Comparison of ENCODE assay signal across 8 cellular contexts in the genomic region with DNA sequence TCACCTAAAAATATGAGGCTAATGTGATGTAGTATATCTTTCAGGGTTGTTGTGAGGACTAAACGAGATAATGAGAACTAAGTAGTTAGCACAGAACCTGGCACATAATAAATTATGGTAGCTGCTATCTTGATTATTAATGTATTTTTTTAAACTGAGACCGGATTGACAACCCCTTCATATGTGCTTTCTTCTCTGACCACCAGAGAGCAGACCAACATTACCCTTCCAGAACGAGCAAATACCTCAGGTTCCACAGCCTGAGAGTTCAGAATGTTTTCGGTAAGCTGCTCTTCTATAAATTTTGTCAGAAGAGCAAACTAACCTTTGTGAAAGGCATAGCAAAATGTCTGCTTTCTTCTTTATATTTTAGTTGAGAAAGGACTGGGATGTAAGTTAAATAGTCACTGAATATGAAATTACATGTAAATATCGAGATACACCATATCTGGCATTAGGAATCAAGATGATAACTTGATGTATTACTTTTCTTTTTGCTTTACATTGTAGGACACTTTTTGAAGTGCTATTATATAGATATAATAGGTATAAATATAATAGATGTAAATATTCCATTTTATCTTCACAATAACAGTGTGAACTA. TPM values are rescaled to one million over a fixed set of nuclear protein-coding genes. Genes with fewer than 3 reads are reported as not detected.
DNase-seq lines count a peak whose midpoint lies in the region; ATAC-seq, FAIRE-seq and TF ChIP-seq lines count a peak whose summit lies in the region.

No MANE protein-coding gene starts in this region.

- 5% methylated on average over 5 of the region's 5 CpGs for WGBS in K562 (ENCODE audit: insufficient coverage, low coverage, missing lambda C conversion rate)

- H3K27me3 ChIP-seq in K562 (ENCODE audit: control insufficient read depth in 2 of 2, insufficient read depth in 2 of 2, low read length in 2 of 2): peaks cover 0 to 5% of the 10 kb centered on the region in 2 experiments; a peak in 1 of 5 replicates

- H3K9me3 ChIP-seq in K562 (replicated peaks; ENCODE audit: control insufficient read depth, insufficient read depth, low read depth, low read length): no peaks in the 10 kb centered on the region

- H3K79me2 ChIP-seq in K562 (ENCODE audit: control insufficient read depth, insufficient read depth, low read length): no peaks in the 10 kb centered on the region

- TF ChIP-seq EP300 in K562 (IDR thresholded peaks at IDR 0.05; ENCODE audit: low read length): no peak

- H3K27ac ChIP-seq in K562 (ENCODE audit: extremely low read depth, low read depth, low read length): no peak overlapping the region

- POLR2A ChIA-PET in activated CD4-positive, alpha-beta T cell treated with anti-CD3 and anti-CD28 coated beads for 36 hours (lab: Charles Lee): no interaction called here
- POLR2A ChIA-PET in K562 (lab: Yijun Ruan, JAX): interaction anchor here (1.1 to 4.6 kb wide), 4 partner anchors 12 to 56 kb away, joined by 3 to 30 read pairs (median 4); partner anchors contain the start of gene BPGM

- peak; percentile 63 for ATAC-seq in activated CD4-positive, alpha-beta T cell treated with anti-CD3 and anti-CD28 coated beads for 36 hours
- ATAC-seq in K562 (peak; percentile 94), left colon (peak; percentile 61), HG03439 (IDR thresholded peaks at IDR 0.05; ENCODE audit: unreplicated experiment) (no peak)

- H4K20me1 ChIP-seq in K562 (replicated peaks; ENCODE audit: control insufficient read depth, insufficient read depth, low read length): no peaks in the 10 kb centered on the region

- H3K27ac Mint-ChIP-seq in activated CD4-positive, alpha-beta T cell treated with anti-CD3 and anti-CD28 coated beads for 36 hours: no peak overlapping the region

- H3K36me3 Mint-ChIP-seq in activated CD4-positive, alpha-beta T cell treated with anti-CD3 and anti-CD28 coated beads for 36 hours (ENCODE audit: low read depth): no peaks in the 10 kb centered on the region

- in situ Hi-C loops in K562 (cut with MboI): no loop called here

- no peak for TF ChIP-seq POLR2A in K562 (conservative IDR thresholded peaks at IDR 0.05)

- H3K4me1 ChIP-seq in K562 (replicated peaks in 1 of 2; ENCODE audit: control insufficient read depth in 2 of 2, insufficient read depth in 2 of 2, low read length in 2 of 2): peaks cover 0 to 6% of the 10 kb centered on the region in 2 experiments; a peak in 2 of 5 replicates

- H3K27me3 Mint-ChIP-seq in activated CD4-positive, alpha-beta T cell treated with anti-CD3 and anti-CD28 coated beads for 36 hours: peaks cover 7% of the 10 kb centered on the region

- no peak overlapping the region for H3K4me3 Mint-ChIP-seq in activated CD4-positive, alpha-beta T cell treated with anti-CD3 and anti-CD28 coated beads for 36 hours

- TF ChIP-seq CTCF in K562 (IDR thresholded peaks at IDR 0.05 in 2 of 3, conservative IDR thresholded peaks at IDR 0.05 in 1 of 3; ENCODE audit: insufficient read depth in 2 of 3, low read depth in 1 of 3, low read length in 3 of 3): peak; percentile 84 to 97 (median 88)

- no peak overlapping the region for H2AFZ ChIP-seq in K562 (ENCODE audit: low read depth, low read length)

- H3K36me3 ChIP-seq in K562 (ENCODE audit: control insufficient read depth, insufficient read depth, low read length): no peaks in the 10 kb centered on the region

- BruUV-seq in K562 (replicated peaks; lab: Mats Ljungman, UMichigan): no TSS peak

- H3K4me3 ChIP-seq in K562: no peak overlapping the region

- intact Hi-C loops in activated CD4-positive, alpha-beta T cell treated with anti-CD3 and anti-CD28 coated beads for 36 hours (cut with DNase I, micrococcal nuclease): loop anchor here (1.0 to 5.0 kb wide), 5 partner anchors 68 to 538 kb away; partner anchors contain the start of gene CYREN (in 1 of the 2)
- intact Hi-C loops in K562 (cut with micrococcal nuclease): loop anchor here (1.0 to 5.0 kb wide), 7 partner anchors 33 to 539 kb away; partner anchors contain the start of gene CYREN
- intact Hi-C loops in left colon (cut with DNase I, micrococcal nuclease): no loop called here

- CTCF ChIA-PET in activated CD4-positive, alpha-beta T cell treated with anti-CD3 and anti-CD28 coated beads for 36 hours (lab: Charles Lee): interaction anchor here (0.6 to 7.8 kb wide), 27 partner anchors 9 to 353 kb away, joined by 3 to 67 read pairs (median 4); partner anchors contain the start of genes AGBL3 and BPGM
- CTCF ChIA-PET in K562 (lab: Yijun Ruan, JAX; ENCODE audit: low intra/inter-chr PET ratio): interaction anchor here (0.9 to 4.6 kb wide), 11 partner anchors 54 to 538 kb away, joined by 3 to 35 read pairs (median 3); no protein-coding TSS in a partner anchor

- H3K4me1 Mint-ChIP-seq in activated CD4-positive, alpha-beta T cell treated with anti-CD3 and anti-CD28 coated beads for 36 hours: peaks cover 30% of the 10 kb centered on the region

- no peaks in the 10 kb centered on the region for H3K9me1 ChIP-seq in K562 (ENCODE audit: control insufficient read depth, insufficient read depth, low read length)

- no peak overlapping the region for H3K4me2 ChIP-seq in K562 (ENCODE audit: insufficient read depth, low read length)

- TF ChIP-seq RAD21 in K562 (CRISPR knock-in tag; conservative IDR thresholded peaks at IDR 0.05 in 1 of 2, IDR thresholded peaks at IDR 0.05 in 1 of 2): peak; percentile 95 to 98

- peak; percentile 49 for DNase-seq in activated CD4-positive, alpha-beta T cell treated with anti-CD3 and anti-CD28 coated beads for 36 hours
- no peak for DNase-seq in activated CD4-positive, alpha-beta T cell treated with anti-CD3 and anti-CD28 coated beads for 1 hour
- DNase-seq in HCEC 1CT (peak; percentile 57), NCI-H82 treated with DMSO at 0.1 percent for 48 hours (lab: John Stamatoyannopoulos, UW; ENCODE audit: unreplicated experiment) (peak; percentile 12), K562 (ENCODE audit: extremely low read depth in 1 of 4, low spot score in 3 of 4) (peak; percentile 54 to 79 (median 68)), left colon (no peak), GM19238 (ENCODE audit: insufficient read length, low spot score) (no peak)

- no peak overlapping the region for H3K9ac ChIP-seq in K562 (ENCODE audit: insufficient read depth in 1 of 2, low read depth in 2 of 2, low read length in 2 of 2)

- FAIRE-seq in K562 (lab: Jason Lieb, UNC): peak; percentile 91

- H3K9me3 Mint-ChIP-seq in activated CD4-positive, alpha-beta T cell treated with anti-CD3 and anti-CD28 coated beads for 36 hours (ENCODE audit: low read depth): no peaks in the 10 kb centered on the region

TF ChIP-seq in K562, 482 proteins besides CTCF, POLR2A, EP300 and RAD21 (continues in another document):
- TF ChIP-seq PML (IDR thresholded peaks at IDR 0.05; ENCODE audit: low read length) (no peak), SRSF3 (IDR thresholded peaks at IDR 0.05; ENCODE audit: insufficient read depth, low read length) (no peak), KLF16 (IDR thresholded peaks at IDR 0.05) (0 out of 2 replicates have a peak, but pooled peaks have one; percentile 19), SMC3 (conservative IDR thresholded peaks at IDR 0.05; ENCODE audit: insufficient read depth, low read depth, low read length) (peak; percentile 98), RFX1 (IDR thresholded peaks at IDR 0.05) (0 out of 2 replicates have a peak, but pooled peaks have one; percentile 10), MEIS2 (IDR thresholded peaks at IDR 0.05; ENCODE audit: partially characterized antibody) (peak; percentile 24), CXXC5 (CRISPR knock-in tag; IDR thresholded peaks at IDR 0.05) (no peak), ZNF133 (CRISPR knock-in tag; IDR thresholded peaks at IDR 0.05) (no peak), CC2D1A (IDR thresholded peaks at IDR 0.05) (peak; percentile 80), MNT (conservative IDR thresholded peaks at IDR 0.05) (peak in 1 of 2 experiments; percentile 17; a peak in 1 of 4 replicates), ARID2 (IDR thresholded peaks at IDR 0.05) (peak; percentile 86)

RNA-seq across cellular contexts. Expression of gene BPGM, which starts 13.6 kb away (rescaled TPM):
- total RNA-seq in activated CD4-positive, alpha-beta T cell treated with anti-CD3 and anti-CD28 coated beads for 36 hours: 10 to 100 TPM; 17.5 to 18.6 TPM
- total RNA-seq in K562 (2011; cell fraction: chromatin; rRNA removed; ENCODE audit: low replicate concordance): 11.3 and 14.7 TPM in 2 replicates
- 5.7 and 7.1 TPM in 2 replicates for total RNA-seq in K562 (2011; cell fraction: nucleolus; rRNA removed)
- 7.7 and 8.3 TPM in 2 replicates for total RNA-seq in K562 (2011; cell fraction: nucleoplasm; rRNA removed)
- 16.2 and 17.1 TPM in 2 replicates for total RNA-seq in K562 (2014; rRNA removed)
- total RNA-seq in K562 (2014; rRNA removed; fragmentation: Illumina TruSeq; extraction: Trizol): 21.2 and 22.3 TPM in 2 replicates
- 16.3 and 17.7 TPM in 2 replicates for total RNA-seq in K562 (2015; rRNA removed; fragmentation: Illumina TruSeq; extraction: Trizol)
- total RNA-seq in K562 (2021): 14.1 and 15.7 TPM in 2 replicates
- 18.0 and 24.1 TPM in 2 replicates for polyA plus RNA-seq in K562 (2011; rRNA removed)
- polyA plus RNA-seq in K562 (2011; cell fraction: cytosol; rRNA removed): 6.4 and 13.1 TPM in 2 replicates
- 3.6 and 6.0 TPM in 2 replicates for polyA plus RNA-seq in K562 (2011; cell fraction: nucleus; rRNA removed)
- 12.3 and 13.9 TPM in 2 replicates for polyA plus RNA-seq in K562 (2012)
- polyA plus RNA-seq in K562 (2014; fragmentation: Illumina TruSeq; extraction: Trizol): 23.3 and 25.3 TPM in 2 replicates
- polyA plus RNA-seq in K562 (2014; fragmentation: Nextera tagmentation; extraction: Ambion mirVana): 10 to 100 TPM; 33.0 to 46.1 TPM
- polyA plus RNA-seq in K562 (2014; rRNA removed): 17.0 and 20.3 TPM in 2 replicates
- 18.3 and 19.4 TPM in 2 replicates for polyA minus RNA-seq in K562 (2011; rRNA and poly(A)+ RNA removed)
- polyA minus RNA-seq in K562 (2011; cell fraction: cytosol; rRNA and poly(A)+ RNA removed): 3.6 and 6.2 TPM in 2 replicates
- 4.3 and 6.8 TPM in 2 replicates for polyA minus RNA-seq in K562 (2011; cell fraction: nucleus; rRNA and poly(A)+ RNA removed)
- total RNA-seq in left colon: 1 to 10 TPM; 7.7 to 9.7 TPM

Comparison
In these comparisons a context has a peak if more than half of its experiments do, and no peak if none do; other contexts are left out.
1. DNase-seq: peak in activated CD4-positive, alpha-beta T cell treated with anti-CD3 and anti-CD28 coated beads for 36 hours (single experiment), HCEC 1CT (single experiment), NCI-H82 treated with DMSO at 0.1 percent for 48 hours (single experiment) and K562 (4 of 4); none in activated CD4-positive, alpha-beta T cell treated with anti-CD3 and anti-CD28 coated beads for 1 hour (single experiment), left colon (0 of 2) and GM19238 (single experiment).
2. intact Hi-C loops: an anchor here in activated CD4-positive, alpha-beta T cell treated with anti-CD3 and anti-CD28 coated beads for 36 hours (1.0 to 5.0 kb wide) and K562 (1.0 to 5.0 kb wide); none called in left colon.